In the genomic region with DNA sequence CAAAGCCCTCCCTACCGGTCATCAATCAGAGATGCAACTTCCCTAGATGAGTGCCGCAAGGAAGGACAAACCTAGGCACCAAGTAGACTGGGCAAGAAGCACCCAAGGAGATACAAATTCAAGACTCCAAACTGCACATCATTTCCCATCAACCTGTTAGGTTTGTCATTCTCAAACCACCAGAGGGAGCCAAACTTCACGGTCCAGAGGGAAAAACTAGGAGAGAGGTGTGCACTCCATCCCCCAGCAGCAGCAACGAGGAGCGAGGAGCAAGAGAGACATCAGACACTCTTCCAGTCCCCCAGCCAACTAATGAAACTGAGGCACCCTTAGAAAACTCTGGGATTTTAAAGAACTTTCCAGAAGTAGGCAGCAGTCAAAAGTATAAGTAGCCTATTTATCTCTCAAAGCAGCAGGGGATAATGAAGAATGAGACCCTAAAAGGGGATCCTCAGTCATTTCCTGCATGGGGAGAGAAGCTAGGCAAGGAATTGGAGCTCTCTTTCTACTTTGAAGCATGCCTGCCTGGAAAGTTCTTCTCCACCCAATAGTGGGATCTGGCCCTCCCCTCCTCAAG, we compare ENCODE assay signal across 8 cellular contexts. TPM values are rescaled to one million over a fixed set of nuclear protein-coding genes. Genes with fewer than 3 reads are reported as not detected.
DNase-seq lines count a peak whose midpoint lies in the region; ATAC-seq and TF ChIP-seq lines count a peak whose summit lies in the region.

No MANE protein-coding gene starts in this region.

- no peak overlapping the region for H3K27ac Mint-ChIP-seq in nephron progenitor cell

- H3K4me3 Mint-ChIP-seq in nephron progenitor cell = peak overlapping the region; percentile 16

- TF ChIP-seq CTCF in GM12864 (IDR thresholded peaks at IDR 0.05; ENCODE audit: low read depth, low read length, missing control alignments) (peak; percentile 84), esophagus squamous epithelium (IDR thresholded peaks at IDR 0.05) (peak; percentile 51 to 68 (median 63)), nephron progenitor cell (IDR thresholded peaks at IDR 0.05) (peak; percentile 71), tibial nerve (IDR thresholded peaks at IDR 0.05) (peak; percentile 55 to 66 (median 60))

- peaks cover 26% of the 10 kb centered on the region for H3K4me1 Mint-ChIP-seq in nephron progenitor cell

- 5 to 7% methylated on average over 5 of the region's 5 CpGs for WGBS in esophagus squamous epithelium, 2 donors
- 12 to 15% methylated on average over 5 of the region's 5 CpGs for WGBS in tibial nerve, 2 donors

- H3K27me3 ChIP-seq in NT2/D1 (ENCODE audit: insufficient read depth, insufficient read length) = no peaks in the 10 kb centered on the region
- peaks cover 0 to 2% (median 0%) of the 10 kb centered on the region in 4 donors for H3K27me3 ChIP-seq in esophagus squamous epithelium
- H3K27me3 ChIP-seq in tibial nerve = no peaks in the 10 kb centered on the region

- H3K9ac ChIP-seq in NT2/D1 (ENCODE audit: insufficient read length, low read depth) = no peak overlapping the region

- intact Hi-C loops in esophagus squamous epithelium (cut with DNase I) = no loop called here

- H3K36me3 Mint-ChIP-seq in nephron progenitor cell (ENCODE audit: low read depth) = no peaks in the 10 kb centered on the region

- no peak for TF ChIP-seq EP300 in tibial nerve (IDR thresholded peaks at IDR 0.05)

- no peak overlapping the region for H3K4me3 ChIP-seq in GM12864 (ENCODE audit: low read depth, low read length)
- no peak overlapping the region for H3K4me3 ChIP-seq in NT2/D1 (ENCODE audit: insufficient read length, low read depth)
- H3K4me3 ChIP-seq in esophagus squamous epithelium = no peak overlapping the region
- H3K4me3 ChIP-seq in tibial nerve = no peak overlapping the region

- H3K9me3 Mint-ChIP-seq in nephron progenitor cell = no peaks in the 10 kb centered on the region

- TF ChIP-seq POLR2A in esophagus squamous epithelium (IDR thresholded peaks at IDR 0.05) = no peak
- TF ChIP-seq POLR2A in tibial nerve (IDR thresholded peaks at IDR 0.05) = no peak

- H3K27ac ChIP-seq in esophagus squamous epithelium = no peak overlapping the region
- H3K27ac ChIP-seq in tibial nerve = no peak overlapping the region

- H3K9me3 ChIP-seq in NT2/D1 (ENCODE audit: insufficient read depth, low read length) = no peaks in the 10 kb centered on the region
- no peaks in the 10 kb centered on the region for H3K9me3 ChIP-seq in esophagus squamous epithelium
- H3K9me3 ChIP-seq in tibial nerve = no peaks in the 10 kb centered on the region

- H3K4me1 ChIP-seq in NT2/D1 (ENCODE audit: insufficient read depth, insufficient read length) (no peaks in the 10 kb centered on the region), esophagus squamous epithelium (no peaks in the 10 kb centered on the region), tibial nerve (peaks cover 0 to 4% (median 0%) of the 10 kb centered on the region in 4 donors)

- H3K36me3 ChIP-seq in NT2/D1 (ENCODE audit: insufficient read depth, insufficient read length, low read length) (no peaks in the 10 kb centered on the region), esophagus squamous epithelium (no peaks in the 10 kb centered on the region), tibial nerve (no peaks in the 10 kb centered on the region)

- DNase-seq in GM12864 (ENCODE audit: low read depth) (peak; percentile 52), HUDEP-2 (lab: John Stamatoyannopoulos, UW; ENCODE audit: unreplicated experiment in 76 of 76) (peak in 41 of 76 experiments; percentile 1 to 61 (median 28)), NT2/D1 (ENCODE audit: low read depth, low spot score) (peak; percentile 60), esophagus squamous epithelium (lab: John Stamatoyannopoulos, UW) (no peak), nephron progenitor cell (peak; percentile 64), tibial nerve (ENCODE audit: low spot score in 2 of 2) (peak in 1 of 2 donors; percentile 54)
- peak; percentile 65 for DNase-seq in activated CD8-positive, alpha-beta memory T cell treated with anti-CD3 and anti-CD28 coated beads, Interleukin-2, amount 50 U/mL, for 48 hours

- peaks cover 14% of the 10 kb centered on the region for H3K27me3 Mint-ChIP-seq in nephron progenitor cell (ENCODE audit: low read depth, poor library complexity)

- ATAC-seq in GM18861 (IDR thresholded peaks at IDR 0.05; ENCODE audit: unreplicated experiment) = no peak

RNA-seq across cellular contexts. Expression of gene NT5DC3, which starts 37.0 kb away (rescaled TPM):
- total RNA-seq in esophagus squamous epithelium (10 to 100 TPM in 1 of 4 donors, 1 to 10 TPM in 3; 4.7 to 32.2 (median 5.8) TPM), tibial nerve (10 to 100 TPM; 12.7 to 16.7 (median 16.2) TPM)

RNA-seq across cellular contexts. Expression of gene HSP90B1, which starts 52.2 kb away (rescaled TPM):
- 100 to 1,000 TPM; 206 to 319 (median 209) TPM for total RNA-seq in esophagus squamous epithelium
- 100 to 1,000 TPM; 213 to 480 (median 250) TPM for total RNA-seq in tibial nerve
